ENCODE assay signal across 1 cellular context in genomic region chr7:130974169-130974568, GRCh38.
A peak's percentile ranks its signal among the peaks of the same experiment; 100 is the strongest.
TF ChIP-seq lines count a peak whose summit lies in the region.

No MANE protein-coding gene starts in this region.

TF ChIP-seq in HepG2, 621 proteins besides CTCF, POLR2A, EP300 and RAD21 (continued from another document):
- 0 out of 2 replicates have a peak, but pooled peaks have one; percentile 58 for TF ChIP-seq HOMEZ (CRISPR knock-in tag; IDR thresholded peaks at IDR 0.05; ENCODE audit: low read depth)
- 0 out of 2 replicates have a peak, but pooled peaks have one; percentile 28 for TF ChIP-seq ZMYM4 (CRISPR knock-in tag; IDR thresholded peaks at IDR 0.05)
